Comparison of ENCODE assay signal across 18 cellular contexts in the genomic region with DNA sequence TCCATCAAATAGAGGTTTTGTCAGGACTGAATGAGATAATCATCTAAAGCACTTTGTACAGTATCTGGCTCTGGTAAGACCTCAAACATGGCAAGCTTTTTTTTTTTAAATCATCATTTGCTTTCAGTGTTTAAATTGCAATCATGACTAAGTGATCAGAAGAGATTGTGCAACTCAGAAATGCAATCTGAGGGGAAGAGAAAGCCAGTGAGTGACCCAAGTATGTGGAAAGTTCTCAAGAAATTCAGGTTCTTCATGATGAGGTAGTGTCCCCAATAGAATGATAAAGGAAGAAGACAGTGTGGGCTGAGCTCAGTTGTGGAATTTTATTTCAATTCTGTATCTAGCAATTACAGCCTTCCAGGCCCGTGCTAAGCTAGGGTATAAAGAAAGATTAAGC.
DNase-seq lines count a peak whose midpoint lies in the region; ATAC-seq and TF ChIP-seq lines count a peak whose summit lies in the region.
"Had no signal": no experiment of that assay in that cellular context is flagged by ENCODE, and none has a peak within 500 bp of the region (broad histone marks: within the 10 kb centered on the region; RNA-seq: fewer than 3 reads in every experiment).

No MANE protein-coding gene starts in this region.

- H3K36me3 ChIP-seq in effector memory CD4-positive, alpha-beta T cell (ENCODE audit: control insufficient read depth, insufficient read depth, low read length) = no peaks in the 10 kb centered on the region
- H3K36me3 ChIP-seq: SJSA1 had no signal

- no peaks in the 10 kb centered on the region for H3K27me3 ChIP-seq in effector memory CD4-positive, alpha-beta T cell (replicated peaks; ENCODE audit: control insufficient read depth, insufficient read depth, low read length, poor library complexity, severe bottlenecking)
- H3K27me3 ChIP-seq: SJSA1 had no signal

- peak; percentile 44 to 55 for DNase-seq in AML-193 (lab: John Stamatoyannopoulos, UW)
- peak; percentile 83 for DNase-seq in MV-4-11 (lab: John Stamatoyannopoulos, UW)
- DNase-seq in SKM-1 (lab: John Stamatoyannopoulos, UW; ENCODE audit: unreplicated experiment) = peak; percentile 1
- peak; percentile 13 for DNase-seq in fibroblast of villous mesenchyme (ENCODE audit: low read depth)
- DNase-seq in effector memory CD4-positive, alpha-beta T cell = no peak
- DNase-seq: C1 segment of cervical spinal cord, COR-L47, DMS153, EL, NCI-H1105 treated with DMSO at 0.1 percent for 48 hours, NCI-H187 treated with DMSO at 0.1 percent for 48 hours, NCI-H2171, NCI-H446 treated with DMSO at 0.1 percent for 48 hours, NCI-H748 treated with DMSO at 0.1 percent for 48 hours had no signal

- no peak overlapping the region for H3K27ac ChIP-seq in effector memory CD4-positive, alpha-beta T cell (ENCODE audit: insufficient read depth, low read length, poor library complexity, severe bottlenecking)
- H3K27ac ChIP-seq: SJSA1 had no signal

- no peaks in the 10 kb centered on the region for H3K9me3 ChIP-seq in effector memory CD4-positive, alpha-beta T cell (ENCODE audit: control insufficient read depth, low read length)
- H3K9me3 ChIP-seq: SJSA1 had no signal

- no peak overlapping the region for H3K4me3 ChIP-seq in fibroblast of villous mesenchyme (ENCODE audit: low read depth, low read length)
- no peak overlapping the region for H3K4me3 ChIP-seq in effector memory CD4-positive, alpha-beta T cell (ENCODE audit: insufficient read depth, low read depth, low read length, poor library complexity, severe bottlenecking)
- H3K4me3 ChIP-seq: SJSA1 had no signal

- ATAC-seq in HG03135 (IDR thresholded peaks at IDR 0.05; ENCODE audit: unreplicated experiment) (no peak), GM19035 (IDR thresholded peaks at IDR 0.05; ENCODE audit: unreplicated experiment) (no peak), HG03469 (IDR thresholded peaks at IDR 0.05; ENCODE audit: unreplicated experiment) (no peak)

- TF ChIP-seq CTCF in fibroblast of villous mesenchyme (IDR thresholded peaks at IDR 0.05; ENCODE audit: insufficient read depth, low read depth, low read length) = no peak

- H3K4me1 ChIP-seq in effector memory CD4-positive, alpha-beta T cell (ENCODE audit: control insufficient read depth, insufficient read depth, low read length, poor library complexity, severe bottlenecking) = no peaks in the 10 kb centered on the region
- H3K4me1 ChIP-seq: SJSA1 had no signal

Comparison
In these comparisons a context has a peak if more than half of its experiments do, and no peak if none do; other contexts are left out.
1. DNase-seq: peak in AML-193 (2 of 2), MV-4-11 (single experiment), SKM-1 (single experiment) and fibroblast of villous mesenchyme (single experiment); none in effector memory CD4-positive, alpha-beta T cell (0 of 3).